8 cellular contexts compared by ENCODE assay signal in genomic region chr22:30288414-30289125, GRCh38. TPM values are rescaled to one million over a fixed set of nuclear protein-coding genes. Genes with fewer than 3 reads are reported as not detected.
DNase-seq lines count a peak whose midpoint lies in the region; ATAC-seq and TF ChIP-seq lines count a peak whose summit lies in the region.

No MANE protein-coding gene starts in this region.

- peak overlapping the region; percentile 80 for H3K4me3 Mint-ChIP-seq in progenitor cell of endocrine pancreas (ENCODE audit: low read depth)

- TF ChIP-seq POLR2A in esophagus squamous epithelium (IDR thresholded peaks at IDR 0.05) = no peak

- H3K9me3 ChIP-seq in ES-I3 (ENCODE audit: control insufficient read depth, insufficient read depth, low read length) (no peaks in the 10 kb centered on the region), SJSA1 (replicated peaks) (no peaks in the 10 kb centered on the region), esophagus squamous epithelium (no peaks in the 10 kb centered on the region)

- no peaks in the 10 kb centered on the region for H3K9me3 Mint-ChIP-seq in progenitor cell of endocrine pancreas (ENCODE audit: low read depth)

- no peak overlapping the region for H3K27ac ChIP-seq in SJSA1
- H3K27ac ChIP-seq in esophagus squamous epithelium = peak overlapping the region; percentile 96 to 99 (median 97)

- peak overlapping the region; percentile 90 for H3K27ac Mint-ChIP-seq in progenitor cell of endocrine pancreas

- peak overlapping the region; percentile 71 for H3K4me3 ChIP-seq in SJSA1
- peak overlapping the region; percentile 66 to 99 (median 82) for H3K4me3 ChIP-seq in esophagus squamous epithelium

- 4 to 9% methylated on average over 10 to 11 of the region's 27 CpGs for WGBS in esophagus squamous epithelium, 2 donors

- H3K4me1 Mint-ChIP-seq in progenitor cell of endocrine pancreas (ENCODE audit: low read depth) = peaks cover 5% of the 10 kb centered on the region

- intact Hi-C loops in esophagus squamous epithelium (cut with DNase I) = loop anchor here (5.0 kb wide), 2 partner anchors 39 to 99 kb away; partner anchors contain the start of genes RNF215 and TBC1D10A

- no peak for ATAC-seq in GM19328 (IDR thresholded peaks at IDR 0.05; ENCODE audit: unreplicated experiment)
- ATAC-seq in HG02884 (IDR thresholded peaks at IDR 0.05; ENCODE audit: unreplicated experiment) = no peak

- TF ChIP-seq CTCF in esophagus squamous epithelium (IDR thresholded peaks at IDR 0.05) = no peak
- TF ChIP-seq CTCF in progenitor cell of endocrine pancreas (IDR thresholded peaks at IDR 0.05; ENCODE audit: unreplicated experiment) = no peak

- H3K36me3 ChIP-seq in ES-I3 (ENCODE audit: insufficient read depth, low read length) (no peaks in the 10 kb centered on the region), SJSA1 (peaks cover 27% of the 10 kb centered on the region), esophagus squamous epithelium (peaks cover 21 to 59% (median 25%) of the 10 kb centered on the region in 3 donors)

- peak overlapping the region; percentile 54; the same call in 1 of the 2 replicates for H3K9ac ChIP-seq in ES-I3 (ENCODE audit: low read depth, low read length)

- H3K4me1 ChIP-seq in ES-I3 (ENCODE audit: insufficient read depth, low read length) (peaks cover 14% of the 10 kb centered on the region), SJSA1 (replicated peaks) (peaks cover 34% of the 10 kb centered on the region), esophagus squamous epithelium (peaks cover 44 to 70% (median 53%) of the 10 kb centered on the region in 3 donors)

- DNase-seq in SJSA1 (ENCODE audit: low read depth in 1 of 2, low spot score in 2 of 2) = no peak
- DNase-seq in esophagus squamous epithelium (lab: John Stamatoyannopoulos, UW) = no peak
- DNase-seq in progenitor cell of endocrine pancreas (ENCODE audit: low spot score, unreplicated experiment) = no peak
- no peak for DNase-seq in foreskin melanocyte
- DNase-seq in NK-92 (lab: John Stamatoyannopoulos, UW; ENCODE audit: unreplicated experiment) = no peak

- peaks cover 3% of the 10 kb centered on the region for H3K36me3 Mint-ChIP-seq in progenitor cell of endocrine pancreas (ENCODE audit: insufficient read depth)

- H3K27me3 ChIP-seq in SJSA1 (replicated peaks) (no peaks in the 10 kb centered on the region), esophagus squamous epithelium (no peaks in the 10 kb centered on the region)

- peaks cover 2% of the 10 kb centered on the region for H3K27me3 Mint-ChIP-seq in progenitor cell of endocrine pancreas

RNA-seq across cellular contexts. Expression of gene CASTOR1, which starts 0.7 kb away (rescaled TPM):
- 9.1 and 10.8 TPM in 2 replicates for total RNA-seq in SJSA1 (2014; rRNA removed; shearing (Covaris generic))
- 10 to 100 TPM; 18.9 to 76.4 (median 40.7) TPM for total RNA-seq in esophagus squamous epithelium
- 7.2 and 9.3 TPM in 2 replicates for total RNA-seq in progenitor cell of endocrine pancreas

RNA-seq across cellular contexts. Expression of gene OSM, which starts 21.9 kb away (rescaled TPM):
- not detected in 2 replicates for total RNA-seq in SJSA1 (2014; rRNA removed; shearing (Covaris generic))
- total RNA-seq in esophagus squamous epithelium = 1 to 10 TPM in 1 of 4 donors, under 1 TPM in 2, not detected in 1; 0.19 to 5.7 (median 0.19) TPM
- total RNA-seq in progenitor cell of endocrine pancreas = not detected in 2 replicates

RNA-seq across cellular contexts. Expression of gene TBC1D10A, which starts 38.2 kb away (rescaled TPM):
- total RNA-seq in SJSA1 (2014; rRNA removed; shearing (Covaris generic)) = 17.4 and 18.1 TPM in 2 replicates
- total RNA-seq in esophagus squamous epithelium = 10 to 100 TPM; 40.7 to 55.1 (median 47.0) TPM
- 10.6 and 13.4 TPM in 2 replicates for total RNA-seq in progenitor cell of endocrine pancreas

RNA-seq across cellular contexts. Expression of gene LIF, which starts 42.0 kb away (rescaled TPM):
- total RNA-seq in SJSA1 (2014; rRNA removed; shearing (Covaris generic)) = 1.4 and 5.5 TPM in 2 replicates
- under 1 TPM; 0.08 to 0.76 (median 0.10) TPM for total RNA-seq in esophagus squamous epithelium
- total RNA-seq in progenitor cell of endocrine pancreas = 2.3 and 3.6 TPM in 2 replicates
